Comparison of ENCODE assay signal across 20 cellular contexts in the genomic region with DNA sequence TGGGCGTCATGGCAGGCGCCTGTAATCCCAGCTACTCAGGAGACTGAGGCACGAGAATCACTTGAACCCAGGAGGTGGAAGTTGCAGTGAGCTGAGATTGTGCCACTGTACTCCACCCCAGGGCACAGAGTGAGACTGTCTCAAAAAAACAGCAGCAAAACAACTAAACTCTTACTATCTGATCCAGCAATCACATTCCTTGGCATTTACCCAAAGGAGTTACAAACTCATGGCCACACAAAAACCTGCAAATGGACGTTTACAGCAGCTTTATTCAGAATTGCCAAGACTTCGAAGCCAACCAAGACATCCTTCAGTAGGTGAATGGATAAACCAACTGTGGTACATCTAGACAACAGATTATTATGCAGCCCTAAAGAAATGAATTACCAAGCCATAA. TPM values are rescaled to one million over a fixed set of nuclear protein-coding genes. Genes with fewer than 3 reads are reported as not detected.
A peak's percentile ranks its signal among the peaks of the same experiment; 100 is the strongest.
DNase-seq lines count a peak whose midpoint lies in the region; ATAC-seq and TF ChIP-seq lines count a peak whose summit lies in the region.
"Had no signal": no experiment of that assay in that cellular context is flagged by ENCODE, and none has a peak within 500 bp of the region (broad histone marks: within the 10 kb centered on the region; RNA-seq: fewer than 3 reads in every experiment).

No MANE protein-coding gene starts in this region.

- no peaks in the 10 kb centered on the region for H3K27me3 Mint-ChIP-seq in neural crest cell (ENCODE audit: low read depth)

- no peak for TF ChIP-seq CTCF in DND-41 (IDR thresholded peaks at IDR 0.05; ENCODE audit: borderline replicate concordance, extremely low read depth, low read length, poor library complexity, severe bottlenecking)
- TF ChIP-seq CTCF in SK-N-SH (IDR thresholded peaks at IDR 0.05), result no peak
- no peak for TF ChIP-seq CTCF in neural crest cell (conservative IDR thresholded peaks at IDR 0.05)
- no peak for TF ChIP-seq CTCF in dorsolateral prefrontal cortex (IDR thresholded peaks at IDR 0.05 in 54 of 56, conservative IDR thresholded peaks at IDR 0.05 in 2 of 56; ENCODE audit: low read depth in 1 of 56, partially characterized antibody in 56 of 56)

- peaks cover 51% of the 10 kb centered on the region for H3K4me1 Mint-ChIP-seq in neural crest cell

- peaks cover 90% of the 10 kb centered on the region for H3K79me2 ChIP-seq in DND-41 (ENCODE audit: insufficient read depth, low read length)
- peaks cover 83% of the 10 kb centered on the region for H3K79me2 ChIP-seq in SK-N-SH (ENCODE audit: insufficient read depth)

- no peak for TF ChIP-seq RAD21 in SK-N-SH (IDR thresholded peaks at IDR 0.05; ENCODE audit: low read length)

- H3F3A ChIP-seq in SK-N-SH (replicated peaks; ENCODE audit: insufficient read depth), result peaks cover 16% of the 10 kb centered on the region

- no peak for TF ChIP-seq EP300 in SK-N-SH (IDR thresholded peaks at IDR 0.05; ENCODE audit: borderline replicate concordance in 1 of 2, low read depth in 1 of 2, low read length in 1 of 2)

- WGBS in SK-N-SH (ENCODE audit: low lambda C conversion rate), result 79% methylated on average over 4 of the region's 5 CpGs

- peaks cover 6% of the 10 kb centered on the region for H3K36me3 Mint-ChIP-seq in neural crest cell (ENCODE audit: low read depth)

- no peaks in the 10 kb centered on the region for H3K9me3 Mint-ChIP-seq in neural crest cell

- H3K36me3 ChIP-seq in DND-41 (ENCODE audit: insufficient read depth, low read length) (no peaks in the 10 kb centered on the region), SK-N-SH (replicated peaks in 1 of 2; ENCODE audit: control insufficient read depth in 1 of 2, insufficient read depth in 2 of 2, low read length in 1 of 2) (no peaks in the 10 kb centered on the region)
- H3K36me3 ChIP-seq: esophagus muscularis mucosa, ovary had no signal

- CTCF ChIA-PET in SK-N-SH (lab: Yijun Ruan, JAX), result interaction anchor here (1.3 kb wide), 1 partner anchor 15 kb away, joined by 4 read pairs; no protein-coding TSS in a partner anchor

- no peak overlapping the region for H3K27ac Mint-ChIP-seq in neural crest cell (ENCODE audit: unreplicated experiment)

- H3K4me3 ChIP-seq in DND-41 (ENCODE audit: low read depth in 1 of 2, low read length in 2 of 2), result no peak overlapping the region
- no peak overlapping the region for H3K4me3 ChIP-seq in SK-N-SH (ENCODE audit: low read depth in 2 of 2, low read length in 1 of 2)
- H3K4me3 ChIP-seq in dorsolateral prefrontal cortex, result peak overlapping the region in 1 of 59 donors; percentile 4
- H3K4me3 ChIP-seq: body of pancreas, esophagus muscularis mucosa, ovary, smooth muscle cell had no signal

- ATAC-seq in DND-41 (ENCODE audit: insufficient read depth, low read depth) (no peak), GM19328 (IDR thresholded peaks at IDR 0.05; ENCODE audit: unreplicated experiment) (no peak)
- ATAC-seq: body of pancreas, HCT116 had no signal

- H2AFZ ChIP-seq in DND-41 (ENCODE audit: low read depth, low read length) (no peak overlapping the region), SK-N-SH (ENCODE audit: low read depth) (no peak overlapping the region)

- POLR2A ChIA-PET in SK-N-SH (lab: Yijun Ruan, JAX), result no interaction called here

- H3K9me3 ChIP-seq in DND-41 (ENCODE audit: insufficient read depth, low read length, severe bottlenecking), result no peaks in the 10 kb centered on the region
- H3K9me3 ChIP-seq in SK-N-SH, result no peaks in the 10 kb centered on the region
- H3K9me3 ChIP-seq: body of pancreas, esophagus muscularis mucosa, ovary had no signal

- H3K27ac ChIP-seq in DND-41 (ENCODE audit: low read length), result no peak overlapping the region
- H3K27ac ChIP-seq in SK-N-SH (ENCODE audit: low read depth in 2 of 2, low read length in 1 of 2), result no peak overlapping the region
- H3K27ac ChIP-seq in dorsolateral prefrontal cortex, result peak overlapping the region in 2 of 59 donors; percentile 17 to 26
- H3K27ac ChIP-seq: body of pancreas, ovary, RWPE1 had no signal

- H3K4me2 ChIP-seq in DND-41 (ENCODE audit: insufficient read depth, low read length) (peak overlapping the region; percentile 74; the same call in 1 of the 2 replicates), SK-N-SH (0 out of 2 replicates have a peak overlapping the region, but pooled peaks have one; percentile 35)
- H3K4me2 ChIP-seq: smooth muscle cell had no signal

- intact Hi-C loops in dorsolateral prefrontal cortex (cut with DNase I), result loop anchor here (5.0 to 10.0 kb wide), 2 partner anchors 106 to 161 kb away; no protein-coding TSS in a partner anchor

- H3K4me3 Mint-ChIP-seq in neural crest cell, result peak overlapping the region; percentile 36

- H3K27me3 ChIP-seq in DND-41 (ENCODE audit: insufficient read depth, low read length, poor library complexity), result no peaks in the 10 kb centered on the region
- no peaks in the 10 kb centered on the region for H3K27me3 ChIP-seq in SK-N-SH (ENCODE audit: insufficient read depth)
- no peaks in the 10 kb centered on the region for H3K27me3 ChIP-seq in dorsolateral prefrontal cortex
- H3K27me3 ChIP-seq: body of pancreas, esophagus muscularis mucosa, ovary had no signal

- H4K20me1 ChIP-seq in DND-41 (ENCODE audit: insufficient read depth, low read length) (peaks cover 77% of the 10 kb centered on the region), SK-N-SH (ENCODE audit: insufficient read depth) (peaks cover 81% of the 10 kb centered on the region)

- peaks cover 55% of the 10 kb centered on the region for H3K4me1 ChIP-seq in DND-41 (ENCODE audit: insufficient read depth, low read length)
- peaks cover 8 to 19% of the 10 kb centered on the region in 2 experiments; a peak in 3 of 4 replicates for H3K4me1 ChIP-seq in SK-N-SH (ENCODE audit: control insufficient read depth in 1 of 2, insufficient read depth in 2 of 2, low read depth in 1 of 2, low read length in 1 of 2)

- no peaks in the 10 kb centered on the region for H3K9me2 ChIP-seq in SK-N-SH

- no peak for DNase-seq in DND-41
- DNase-seq in SK-N-SH, result no peak
- peak; percentile 35 for DNase-seq in dermis blood vessel endothelial cell
- no peak for DNase-seq in neural crest cell (ENCODE audit: low read depth, low spot score)
- no peak for DNase-seq in dorsolateral prefrontal cortex
- DNase-seq in hypothalamus (lab: John Stamatoyannopoulos, UW), result no peak
- DNase-seq in retina, result no peak
- DNase-seq: activated naive CD4-positive, alpha-beta T cell treated with Interleukin-2 at 50 U/mL for 16 hours; body of pancreas; MM.1S; NCI-H187 treated with DMSO at 0.1 percent for 48 hours; stimulated activated CD4-positive, alpha-beta T cell treated with anti-CD3 and anti-CD28 coated beads, Interleukin-4, amount 100 ng/mL, for 4 hours; stimulated activated CD8-positive, alpha-beta memory T cell treated with anti-CD3 and anti-CD28 coated beads, Interleukin-4, amount 100 ng/mL, for 48 hours; SW 1271 had no signal

- H3K9ac ChIP-seq in DND-41 (ENCODE audit: low read depth, low read length) (no peak overlapping the region), SK-N-SH (no peak overlapping the region)

TF ChIP-seq in SK-N-SH, 30 proteins besides CTCF, POLR2A, EP300 and RAD21:
- TF ChIP-seq SMC3 (IDR thresholded peaks at IDR 0.05; ENCODE audit: low read depth, low read length), result no peak
- TF ChIP-seq NFIC (IDR thresholded peaks at IDR 0.05; ENCODE audit: borderline replicate concordance), result peak; percentile 28; the same call in 1 of the 2 replicates

RNA-seq across cellular contexts. Expression of a gene that starts 4.0 kb away (rescaled TPM):
- 15.1 and 15.4 TPM in 2 replicates for polyA plus RNA-seq in SK-N-SH (2012; rRNA removed)
- 15.3 and 16.6 TPM in 2 replicates for polyA plus RNA-seq in SK-N-SH (2012; cell fraction: cytosol; rRNA removed)
- 22.7 and 28.0 TPM in 2 replicates for polyA plus RNA-seq in SK-N-SH (2012; cell fraction: nucleus; rRNA removed)
- total RNA-seq in dermis blood vessel endothelial cell (25.9 and 35.6 TPM in 2 replicates), neural crest cell (31.1 and 33.2 TPM in 2 replicates), dorsolateral prefrontal cortex (10 to 100 TPM; 20.1 to 37.6 (median 27.7) TPM)
